8 cellular contexts compared by ENCODE assay signal in the genomic region with DNA sequence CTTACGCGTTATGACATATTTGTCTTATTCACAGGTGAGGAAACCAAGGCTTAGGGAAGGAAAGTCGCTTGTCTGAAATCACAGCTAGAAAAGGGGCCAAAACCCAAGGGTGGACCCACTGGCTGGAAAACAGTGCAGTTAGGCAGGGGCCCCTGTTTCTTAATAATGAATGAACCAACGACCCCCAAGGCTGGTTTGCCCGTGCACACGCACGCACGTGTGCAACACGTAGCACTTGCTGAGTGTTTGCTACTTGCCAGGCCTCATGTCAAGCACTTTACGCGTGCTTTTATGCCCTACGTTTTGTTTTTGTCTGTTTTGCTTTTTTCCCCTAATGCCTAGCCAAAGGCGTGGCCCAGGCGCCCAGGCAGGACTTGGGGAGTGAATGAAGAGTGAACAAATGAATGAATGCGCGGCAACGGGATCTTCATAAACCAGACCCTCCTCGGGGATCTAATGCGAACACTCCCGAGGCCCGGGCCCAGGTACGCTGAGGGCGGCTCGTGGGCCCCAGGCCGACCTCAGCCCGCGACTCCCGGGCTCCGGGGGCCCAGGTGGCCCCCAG. TPM values are rescaled to one million over a fixed set of nuclear protein-coding genes. Genes with fewer than 3 reads are reported as not detected.
A peak's percentile ranks its signal among the peaks of the same experiment; 100 is the strongest.
DNase-seq lines count a peak whose midpoint lies in the region; TF ChIP-seq lines count a peak whose summit lies in the region.

No MANE protein-coding gene starts in this region.

- H3K27ac Mint-ChIP-seq in neural progenitor cell = peak overlapping the region; percentile 87

- H3K36me3 Mint-ChIP-seq in neural progenitor cell = peaks cover 2% of the 10 kb centered on the region

- no peaks in the 10 kb centered on the region for H3K9me3 Mint-ChIP-seq in neural progenitor cell

- H3K4me3 ChIP-seq in epithelial cell of esophagus (ENCODE audit: low read length) (peak overlapping the region; percentile 58), neural progenitor cell (peak overlapping the region; percentile 76)

- peaks cover 19% of the 10 kb centered on the region for H3K4me1 ChIP-seq in neural progenitor cell

- peaks cover 38% of the 10 kb centered on the region for H4K20me1 ChIP-seq in neural progenitor cell (ENCODE audit: low read depth)

- peak overlapping the region; percentile 98 for H3K4me2 ChIP-seq in neural progenitor cell

- no peaks in the 10 kb centered on the region for H3K9me3 ChIP-seq in neural progenitor cell (ENCODE audit: low read depth)

- H3F3A ChIP-seq in neural progenitor cell (ENCODE audit: low read depth) = peaks cover 10% of the 10 kb centered on the region

- H3K27ac ChIP-seq in RWPE1 (peak overlapping the region; percentile 83), neural progenitor cell (no peak overlapping the region)

- POLR2A ChIA-PET in RWPE1 (lab: Yijun Ruan, JAX; ENCODE audit: low non-redundant PET) = no interaction called here

- H3K27me3 Mint-ChIP-seq in neural progenitor cell (ENCODE audit: insufficient read depth, low read depth) = peaks cover 5% of the 10 kb centered on the region

- no peak for TF ChIP-seq CTCF in RWPE1 (conservative IDR thresholded peaks at IDR 0.05; ENCODE audit: low read depth)
- no peak for TF ChIP-seq CTCF in epithelial cell of esophagus (IDR thresholded peaks at IDR 0.05; ENCODE audit: insufficient read depth, low read depth, low read length, missing control alignments)
- TF ChIP-seq CTCF in neural progenitor cell (IDR thresholded peaks at IDR 0.05) = no peak

- no peaks in the 10 kb centered on the region for H3K27me3 ChIP-seq in neural progenitor cell

- CTCF ChIA-PET in RWPE1 (lab: Yijun Ruan, JAX) = no interaction called here

- peak; percentile 0 to 2 for DNase-seq in stimulated activated CD4-positive, alpha-beta T cell treated with anti-CD3 and anti-CD28 coated beads, Interleukin-12 subunit alpha, Interleukin-12 subunit beta, amount 100 ng/mL, for 24 hours (ENCODE audit: low read depth in 2 of 2)
- DNase-seq in stimulated activated CD4-positive, alpha-beta T cell treated with anti-CD3 and anti-CD28 coated beads, Interleukin-12 subunit alpha, Interleukin-12 subunit beta, amount 100 ng/mL, for 4 hours = no peak
- DNase-seq in RWPE1 (ENCODE audit: low spot score) (peak; percentile 16), epithelial cell of esophagus (ENCODE audit: low read depth) (peak; percentile 33), neural progenitor cell (ENCODE audit: low spot score) (no peak), NCI-H187 treated with DMSO at 0.1 percent for 48 hours (lab: John Stamatoyannopoulos, UW) (no peak), iPS-NIHi11 (ENCODE audit: low spot score) (no peak), HPDE6-E6E7 (ENCODE audit: extremely low spot score) (no peak)

- H3K4me3 Mint-ChIP-seq in neural progenitor cell = peak overlapping the region; percentile 92

- H3K36me3 ChIP-seq in neural progenitor cell = no peaks in the 10 kb centered on the region

- H3K79me2 ChIP-seq in neural progenitor cell (ENCODE audit: low read depth) = peaks cover 51% of the 10 kb centered on the region

- peaks cover 33% of the 10 kb centered on the region for H3K4me1 Mint-ChIP-seq in neural progenitor cell

- H3K9ac ChIP-seq in neural progenitor cell = peak overlapping the region; percentile 74

- H2AFZ ChIP-seq in neural progenitor cell (replicated peaks) = peak overlapping the region; percentile 96

RNA-seq across cellular contexts. Expression of a gene that starts 0.6 kb away (rescaled TPM):
- 117 and 130 TPM in 2 replicates for total RNA-seq in neural progenitor cell (ENCODE audit: low replicate concordance)

RNA-seq across cellular contexts. Expression of a gene that starts 50.9 kb away (rescaled TPM):
- 15.9 and 25.3 TPM in 2 replicates for total RNA-seq in neural progenitor cell (ENCODE audit: low replicate concordance)

Comparison
In these comparisons a context has a peak if more than half of its experiments do, and no peak if none do; other contexts are left out.
1. DNase-seq: peak in stimulated activated CD4-positive, alpha-beta T cell treated with anti-CD3 and anti-CD28 coated beads, Interleukin-12 subunit alpha, Interleukin-12 subunit beta, amount 100 ng/mL, for 24 hours (2 of 2), RWPE1 (single experiment) and epithelial cell of esophagus (single experiment); none in stimulated activated CD4-positive, alpha-beta T cell treated with anti-CD3 and anti-CD28 coated beads, Interleukin-12 subunit alpha, Interleukin-12 subunit beta, amount 100 ng/mL, for 4 hours (single experiment), neural progenitor cell (single experiment), NCI-H187 treated with DMSO at 0.1 percent for 48 hours (single experiment), iPS-NIHi11 (single experiment) and HPDE6-E6E7 (single experiment).